Comparison of ENCODE assay signal across 36 cellular contexts in genomic region chr5:149338364-149338763, GRCh38. TPM values are rescaled to one million over a fixed set of nuclear protein-coding genes. Genes with fewer than 3 reads are reported as not detected.
DNase-seq lines count a peak whose midpoint lies in the region; TF ChIP-seq lines count a peak whose summit lies in the region.
"Had no signal": no experiment of that assay in that cellular context is flagged by ENCODE, and none has a peak within 500 bp of the region (broad histone marks: within the 10 kb centered on the region; RNA-seq: fewer than 3 reads in every experiment).

No MANE protein-coding gene starts in this region.

- peaks cover 3 to 14% of the 10 kb centered on the region in 2 donors for H3K27me3 Mint-ChIP-seq in CD8-positive, alpha-beta memory T cell
- H3K27me3 Mint-ChIP-seq: activated CD8-positive, alpha-beta T cell treated with anti-CD3 and anti-CD28 coated beads for 36 hours; activated T-helper 17 cell treated with anti-CD3 and anti-CD28 coated beads, Interleukin-2, amount 50 U/mL, for 72 hours had no signal

- no peak overlapping the region for H3K27ac Mint-ChIP-seq in CD8-positive, alpha-beta memory T cell
- H3K27ac Mint-ChIP-seq: activated CD8-positive, alpha-beta T cell treated with anti-CD3 and anti-CD28 coated beads for 36 hours; activated T-helper 17 cell treated with anti-CD3 and anti-CD28 coated beads, Interleukin-2, amount 50 U/mL, for 72 hours; H9; natural killer cell had no signal

- H3K9me3 Mint-ChIP-seq in CD8-positive, alpha-beta memory T cell, result no peaks in the 10 kb centered on the region
- H3K9me3 Mint-ChIP-seq: activated CD8-positive, alpha-beta T cell treated with anti-CD3 and anti-CD28 coated beads for 36 hours; activated T-helper 17 cell treated with anti-CD3 and anti-CD28 coated beads, Interleukin-2, amount 50 U/mL, for 72 hours; H9; natural killer cell had no signal

- POLR2A ChIA-PET in CD8-positive, alpha-beta memory T cell (lab: Charles Lee), result no interaction called here

- H3K4me3 Mint-ChIP-seq in CD8-positive, alpha-beta memory T cell, result no peak overlapping the region
- H3K4me3 Mint-ChIP-seq: activated CD8-positive, alpha-beta T cell treated with anti-CD3 and anti-CD28 coated beads for 36 hours; activated T-helper 17 cell treated with anti-CD3 and anti-CD28 coated beads, Interleukin-2, amount 50 U/mL, for 72 hours; H9; natural killer cell had no signal

- no peaks in the 10 kb centered on the region for H3K4me1 ChIP-seq in CD8-positive, alpha-beta memory T cell (ENCODE audit: insufficient read depth, low read length)
- H3K4me1 ChIP-seq: body of pancreas, gastroesophageal sphincter, prostate gland, sigmoid colon, thyroid gland, uterus had no signal

- no peaks in the 10 kb centered on the region for H3K9me3 ChIP-seq in CD8-positive, alpha-beta memory T cell (ENCODE audit: low read length)
- H3K9me3 ChIP-seq: BE2C, body of pancreas, gastroesophageal sphincter, prostate gland, sigmoid colon, SJCRH30, thyroid gland, uterus had no signal

- H3K27me3 ChIP-seq in CD8-positive, alpha-beta memory T cell (ENCODE audit: insufficient read depth, low read length, poor library complexity, severe bottlenecking), result no peaks in the 10 kb centered on the region
- H3K27me3 ChIP-seq: BE2C, body of pancreas, gastroesophageal sphincter, sigmoid colon, SJCRH30, thyroid gland, uterus had no signal

- H3K4me3 ChIP-seq in epithelial cell of esophagus (ENCODE audit: low read length), result no peak overlapping the region
- no peak overlapping the region for H3K4me3 ChIP-seq in CD8-positive, alpha-beta memory T cell (ENCODE audit: low read length)
- H3K4me3 ChIP-seq: body of pancreas, dorsolateral prefrontal cortex, gastroesophageal sphincter, lung, prostate gland, sigmoid colon, SJCRH30, thyroid gland, uterus had no signal

- H3K36me3 Mint-ChIP-seq in CD8-positive, alpha-beta memory T cell, result no peaks in the 10 kb centered on the region
- H3K36me3 Mint-ChIP-seq: natural killer cell had no signal

- H3K4me1 Mint-ChIP-seq in CD8-positive, alpha-beta memory T cell, result peaks cover 0 to under 1% (median 0%) of the 10 kb centered on the region in 3 donors
- H3K4me1 Mint-ChIP-seq: activated T-helper 17 cell treated with anti-CD3 and anti-CD28 coated beads, Interleukin-2, amount 50 U/mL, for 72 hours; H9 had no signal

- CTCF ChIA-PET in CD8-positive, alpha-beta memory T cell (lab: Charles Lee), result interaction anchor here (0.7 kb wide), 1 partner anchor 459 kb away, joined by 3 read pairs; no protein-coding TSS in a partner anchor

- DNase-seq in SIG-M5 treated with dmso at 0.1 percent for 504 hours (lab: John Stamatoyannopoulos, UW; ENCODE audit: unreplicated experiment) (peak; percentile 21), SIG-M5 (lab: John Stamatoyannopoulos, UW) (no peak), NCI-H2196 (lab: John Stamatoyannopoulos, UW; ENCODE audit: unreplicated experiment) (peak; percentile 15), epithelial cell of esophagus (ENCODE audit: low read depth) (peak; percentile 47), T-helper 1 cell (no peak), caudate nucleus (lab: John Stamatoyannopoulos, UW) (no peak)
- DNase-seq in CD8-positive, alpha-beta memory T cell, result no peak
- DNase-seq: activated CD8-positive, alpha-beta memory T cell treated with anti-CD3 and anti-CD28 coated beads, Interleukin-2, amount 50 U/mL, for 48 hours; activated CD8-positive, alpha-beta T cell treated with anti-CD3 and anti-CD28 coated beads for 36 hours; activated naive CD4-positive, alpha-beta T cell treated with anti-CD3 and anti-CD28 coated beads, Interleukin-2, amount 50 U/mL, for 16 hours; body of pancreas; dorsolateral prefrontal cortex; GDM1; H9; hippocampal formation; MM.1S; natural killer cell; NCI-H1436 treated with DMSO at 0.1 percent for 48 hours; NCI-H446 treated with DMSO at 0.1 percent for 48 hours; nucleus accumbens; sigmoid colon; stimulated activated CD4-positive, alpha-beta T cell treated with anti-CD3 and anti-CD28 coated beads, Interleukin-4, amount 100 ng/mL, for 24 hours; SW 1271; T-helper 9 cell; thyroid gland; uterus had no signal

- TF ChIP-seq CTCF in epithelial cell of esophagus (IDR thresholded peaks at IDR 0.05; ENCODE audit: insufficient read depth, low read depth, low read length, missing control alignments), result no peak

- H3K36me3 ChIP-seq in CD8-positive, alpha-beta memory T cell (ENCODE audit: insufficient read depth, low read length), result no peaks in the 10 kb centered on the region
- H3K36me3 ChIP-seq: BE2C, prostate gland, sigmoid colon, SJCRH30, thyroid gland, uterus had no signal

- H3K27ac ChIP-seq in CD8-positive, alpha-beta memory T cell (ENCODE audit: low read depth, low read length), result no peak overlapping the region
- H3K27ac ChIP-seq in caudate nucleus (ENCODE audit: low read depth, low read length), result no peak overlapping the region
- H3K27ac ChIP-seq: body of pancreas, dorsolateral prefrontal cortex, gastroesophageal sphincter, HL-60, prostate gland, sigmoid colon, SJCRH30, thyroid gland, uterus had no signal

RNA-seq across cellular contexts. Expression of gene GRPEL2, which starts 6.9 kb away (rescaled TPM):
- total RNA-seq in CD8-positive, alpha-beta memory T cell, result 10 to 100 TPM; 33.4 to 36.5 TPM
- 4.5 TPM for polyA plus RNA-seq in CD8-positive, alpha-beta memory T cell

RNA-seq across cellular contexts. Expression of gene PCYOX1L, which starts 19.5 kb away (rescaled TPM):
- 10 to 100 TPM; 22.6 to 23.3 TPM for total RNA-seq in CD8-positive, alpha-beta memory T cell
- 11.9 TPM for polyA plus RNA-seq in CD8-positive, alpha-beta memory T cell

RNA-seq across cellular contexts. Expression of gene IL17B, which starts 40.7 kb away (rescaled TPM):
- not detected for total RNA-seq in CD8-positive, alpha-beta memory T cell
- polyA plus RNA-seq in CD8-positive, alpha-beta memory T cell, result not detected
- total RNA-seq: activated CD8-positive, alpha-beta T cell treated with anti-CD3 and anti-CD28 coated beads for 36 hours; activated T-helper 17 cell treated with anti-CD3 and anti-CD28 coated beads, Interleukin-2, amount 50 U/mL, for 72 hours; body of pancreas; cerebellum; fibroblast of lung; H9; mononuclear cell; natural killer cell had no signal

Comparison
In these comparisons a context has a peak if more than half of its experiments do, and no peak if none do; other contexts are left out.
1. DNase-seq: peak in SIG-M5 treated with dmso at 0.1 percent for 504 hours (single experiment), NCI-H2196 (single experiment) and epithelial cell of esophagus (single experiment); none in SIG-M5 (single experiment), CD8-positive, alpha-beta memory T cell (0 of 5), T-helper 1 cell (0 of 5) and caudate nucleus (0 of 61).